ENCODE assay signal across 28 cellular contexts in genomic region chr7:140041626-140042385, GRCh38. TPM values are rescaled to one million over a fixed set of nuclear protein-coding genes. Genes with fewer than 3 reads are reported as not detected.
DNase-seq lines count a peak whose midpoint lies in the region; ATAC-seq and TF ChIP-seq lines count a peak whose summit lies in the region.
"Had no signal": no experiment of that assay in that cellular context is flagged by ENCODE, and none has a peak within 500 bp of the region (broad histone marks: within the 10 kb centered on the region; RNA-seq: fewer than 3 reads in every experiment).

No MANE protein-coding gene starts in this region.

- H3K27ac Mint-ChIP-seq in activated T-helper 1 cell treated with anti-CD3 and anti-CD28 coated beads, Interleukin-12 subunit alpha, Interleukin-12 subunit beta, Interleukin-2, Interleukin-4 antibody, amounts not matched to agents 30 ng/mL and 10 ng/mL and 1 ng/mL, durations not matched to agents 14 hours and 24 hours and 36 hours, result peak overlapping the region; percentile 58
- H3K27ac Mint-ChIP-seq: activated CD4-positive, alpha-beta T cell treated with anti-CD3 and anti-CD28 coated beads for 36 hours; brain; naive thymus-derived CD8-positive, alpha-beta T cell; T-helper 1 cell treated with Interleukin-12 subunit alpha and Interleukin-12 subunit beta and Interleukin-4 antibody, amounts not matched to agents 30 μg/mL and 1 μg/mL, for 36 hours had no signal

- no peaks in the 10 kb centered on the region for H4K20me1 ChIP-seq in GM23248 (ENCODE audit: insufficient read depth)
- H4K20me1 ChIP-seq in fibroblast of lung (ENCODE audit: control insufficient read depth, extremely low read depth, insufficient read depth, low read length), result no peaks in the 10 kb centered on the region

- peaks cover 37% of the 10 kb centered on the region for H3K4me1 Mint-ChIP-seq in activated T-helper 1 cell treated with anti-CD3 and anti-CD28 coated beads, Interleukin-12 subunit alpha, Interleukin-12 subunit beta, Interleukin-2, Interleukin-4 antibody, amounts not matched to agents 30 ng/mL and 10 ng/mL and 1 ng/mL, durations not matched to agents 14 hours and 24 hours and 36 hours (ENCODE audit: low read depth)
- H3K4me1 Mint-ChIP-seq: brain had no signal

- no peaks in the 10 kb centered on the region for H3K9me3 Mint-ChIP-seq in activated T-helper 1 cell treated with anti-CD3 and anti-CD28 coated beads, Interleukin-12 subunit alpha, Interleukin-12 subunit beta, Interleukin-2, Interleukin-4 antibody, amounts not matched to agents 30 ng/mL and 10 ng/mL and 1 ng/mL, durations not matched to agents 14 hours and 24 hours and 36 hours
- H3K9me3 Mint-ChIP-seq: effector memory CD8-positive, alpha-beta T cell; naive thymus-derived CD8-positive, alpha-beta T cell; T-helper 1 cell treated with Interleukin-12 subunit alpha and Interleukin-12 subunit beta and Interleukin-4 antibody, amounts not matched to agents 30 μg/mL and 1 μg/mL, for 36 hours had no signal

- H3K27ac ChIP-seq in ACC112 (ENCODE audit: low read depth, low read length) (peak overlapping the region; percentile 84), GM23248 (no peak overlapping the region), fibroblast of lung (ENCODE audit: insufficient read depth, low read length) (no peak overlapping the region)
- H3K27ac ChIP-seq: colonic mucosa, esophagus muscularis mucosa, left ventricle myocardium inferior, ovary, SJSA1, thoracic aorta had no signal

- 90 to 92% methylated on average over 12 of the region's 12 CpGs for WGBS in GM23248 (ENCODE audit: low coverage in 1 of 2, low lambda C conversion rate in 2 of 2, missing lambda C conversion rate in 2 of 2), 2 experiments

- H3K9me3 ChIP-seq in GM23248 (ENCODE audit: low read depth) (no peaks in the 10 kb centered on the region), fibroblast of lung (ENCODE audit: control insufficient read depth, insufficient read depth, low read depth, low read length) (no peaks in the 10 kb centered on the region)
- H3K9me3 ChIP-seq: colonic mucosa, esophagus muscularis mucosa, left ventricle myocardium inferior, ovary, SJSA1, thoracic aorta had no signal

- no peaks in the 10 kb centered on the region for H3F3A ChIP-seq in GM23248 (ENCODE audit: insufficient read depth)

- no peak for ATAC-seq in GM21528 (IDR thresholded peaks at IDR 0.05; ENCODE audit: low FRiP score, unreplicated experiment)
- ATAC-seq in HG02852 (IDR thresholded peaks at IDR 0.05; ENCODE audit: unreplicated experiment), result no peak
- no peak for ATAC-seq in GM21515 (IDR thresholded peaks at IDR 0.05; ENCODE audit: unreplicated experiment)
- ATAC-seq: activated CD4-positive, alpha-beta T cell treated with anti-CD3 and anti-CD28 coated beads for 36 hours; effector memory CD8-positive, alpha-beta T cell; HCT116; naive thymus-derived CD8-positive, alpha-beta T cell; Panc1 had no signal

- H2AFZ ChIP-seq in ACC112 (ENCODE audit: low read length, unreplicated experiment), result no peak overlapping the region
- no peak overlapping the region for H2AFZ ChIP-seq in GM23248
- H2AFZ ChIP-seq in fibroblast of lung (ENCODE audit: low read length), result no peak overlapping the region

- H3K79me2 ChIP-seq in ACC112 (ENCODE audit: control insufficient read depth, insufficient read depth, low read length, unreplicated experiment) (peaks cover 44% of the 10 kb centered on the region), GM23248 (ENCODE audit: insufficient read depth) (no peaks in the 10 kb centered on the region), fibroblast of lung (ENCODE audit: control insufficient read depth, insufficient read depth, low read length) (no peaks in the 10 kb centered on the region)

- intact Hi-C loops in activated T-helper 1 cell treated with anti-CD3 and anti-CD28 coated beads, Interleukin-12 subunit alpha, Interleukin-12 subunit beta, Interleukin-2, Interleukin-4 antibody, amounts not matched to agents 30 ng/mL and 10 ng/mL and 1 ng/mL, durations not matched to agents 14 hours and 24 hours and 36 hours (cut with micrococcal nuclease), result no loop called here

- in situ Hi-C loops in GM23248 (cut with MboI), result no loop called here

- H3K4me3 Mint-ChIP-seq in activated T-helper 1 cell treated with anti-CD3 and anti-CD28 coated beads, Interleukin-12 subunit alpha, Interleukin-12 subunit beta, Interleukin-2, Interleukin-4 antibody, amounts not matched to agents 30 ng/mL and 10 ng/mL and 1 ng/mL, durations not matched to agents 14 hours and 24 hours and 36 hours, result no peak overlapping the region
- H3K4me3 Mint-ChIP-seq: activated CD4-positive, alpha-beta T cell treated with anti-CD3 and anti-CD28 coated beads for 36 hours; brain; effector memory CD8-positive, alpha-beta T cell; T-helper 1 cell treated with Interleukin-12 subunit alpha and Interleukin-12 subunit beta and Interleukin-4 antibody, amounts not matched to agents 30 μg/mL and 1 μg/mL, for 36 hours had no signal

- H3K36me3 ChIP-seq in ACC112 (ENCODE audit: insufficient read depth, low read length) (peaks cover 40% of the 10 kb centered on the region), GM23248 (ENCODE audit: low read depth) (no peaks in the 10 kb centered on the region), fibroblast of lung (ENCODE audit: control insufficient read depth, insufficient read depth, low read length) (peaks cover 10% of the 10 kb centered on the region)
- H3K36me3 ChIP-seq: colonic mucosa, ovary had no signal

- H3K9me2 ChIP-seq in GM23248 (ENCODE audit: insufficient read depth), result no peaks in the 10 kb centered on the region

- DNase-seq in GM23248 (peak; percentile 20), fibroblast of lung (ENCODE audit: low read depth in 2 of 2) (peak; percentile 50 to 65), SKM-1 treated with dmso at 0.1 percent for 144 hours (lab: John Stamatoyannopoulos, UW; ENCODE audit: unreplicated experiment) (no peak)
- no peak for DNase-seq in activated T-helper 1 cell treated with anti-CD3 and anti-CD28 coated beads, Interleukin-12 subunit alpha, Interleukin-12 subunit beta, Interleukin-2, Interleukin-4 antibody, amounts not matched to agents 30 ng/mL and 10 ng/mL and 1 ng/mL, durations not matched to agents 14 hours and 24 hours and 36 hours (ENCODE audit: low spot score)
- DNase-seq: activated CD4-positive, alpha-beta T cell treated with anti-CD3 and anti-CD28 coated beads for 36 hours; Calu3; colonic mucosa; effector memory CD8-positive, alpha-beta T cell; left ventricle myocardium inferior; midbrain; naive thymus-derived CD8-positive, alpha-beta T cell; NCI-H1105 treated with DMSO at 0.1 percent for 48 hours; NCI-H2081 treated with DMSO at 0.1 percent for 48 hours; NCI-H446 treated with DMSO at 0.1 percent for 48 hours; ovary; stimulated activated CD4-positive, alpha-beta T cell treated with anti-CD3 and anti-CD28 coated beads, Interleukin-4, amount 100 ng/mL, for 24 hours; stimulated activated naive CD4-positive, alpha-beta T cell had no signal

- no peak overlapping the region for H3K9ac ChIP-seq in GM23248
- no peak overlapping the region for H3K9ac ChIP-seq in fibroblast of lung (ENCODE audit: insufficient read depth, low read length)

- TF ChIP-seq CTCF in fibroblast of lung (conservative IDR thresholded peaks at IDR 0.05 in 1 of 2, IDR thresholded peaks at IDR 0.05 in 1 of 2; ENCODE audit: low read depth in 1 of 2, low read length in 2 of 2), result no peak

- H3K4me1 ChIP-seq in ACC112 (ENCODE audit: control insufficient read depth, insufficient read depth, low read length, unreplicated experiment), result peaks cover 29% of the 10 kb centered on the region
- no peaks in the 10 kb centered on the region for H3K4me1 ChIP-seq in GM23248 (ENCODE audit: insufficient read depth)
- no peaks in the 10 kb centered on the region for H3K4me1 ChIP-seq in fibroblast of lung (ENCODE audit: control insufficient read depth, extremely low read depth, insufficient read depth, low read length)
- H3K4me1 ChIP-seq: colonic mucosa had no signal

- H3K4me2 ChIP-seq in GM23248 (ENCODE audit: unreplicated experiment) (no peak overlapping the region), fibroblast of lung (ENCODE audit: extremely low read depth, insufficient read depth, low read length) (no peak overlapping the region)

- no peaks in the 10 kb centered on the region for H3K27me3 Mint-ChIP-seq in activated T-helper 1 cell treated with anti-CD3 and anti-CD28 coated beads, Interleukin-12 subunit alpha, Interleukin-12 subunit beta, Interleukin-2, Interleukin-4 antibody, amounts not matched to agents 30 ng/mL and 10 ng/mL and 1 ng/mL, durations not matched to agents 14 hours and 24 hours and 36 hours (ENCODE audit: insufficient read depth)
- H3K27me3 Mint-ChIP-seq: activated CD4-positive, alpha-beta T cell treated with anti-CD3 and anti-CD28 coated beads for 36 hours; effector memory CD8-positive, alpha-beta T cell; naive thymus-derived CD8-positive, alpha-beta T cell had no signal

- no peaks in the 10 kb centered on the region for H3K27me3 ChIP-seq in ACC112 (ENCODE audit: insufficient read depth, low read length)
- H3K27me3 ChIP-seq in GM23248 (replicated peaks; ENCODE audit: insufficient read depth), result no peaks in the 10 kb centered on the region
- H3K27me3 ChIP-seq in fibroblast of lung (ENCODE audit: control insufficient read depth, insufficient read depth, low read length), result no peaks in the 10 kb centered on the region
- H3K27me3 ChIP-seq: colonic mucosa, esophagus muscularis mucosa, ovary, SJSA1 had no signal

- H3K36me3 Mint-ChIP-seq in activated T-helper 1 cell treated with anti-CD3 and anti-CD28 coated beads, Interleukin-12 subunit alpha, Interleukin-12 subunit beta, Interleukin-2, Interleukin-4 antibody, amounts not matched to agents 30 ng/mL and 10 ng/mL and 1 ng/mL, durations not matched to agents 14 hours and 24 hours and 36 hours (ENCODE audit: low read depth), result peaks cover 66% of the 10 kb centered on the region
- H3K36me3 Mint-ChIP-seq: brain had no signal

- peak overlapping the region; percentile 53; the same call in 1 of the 2 replicates for H3K4me3 ChIP-seq in ACC112 (ENCODE audit: low read depth, low read length)
- no peak overlapping the region for H3K4me3 ChIP-seq in GM23248
- no peak overlapping the region for H3K4me3 ChIP-seq in fibroblast of lung (replicated peaks in 1 of 4; ENCODE audit: control extremely low read depth in 1 of 4, insufficient read depth in 1 of 4, low read depth in 3 of 4, low read length in 4 of 4)
- H3K4me3 ChIP-seq: colonic mucosa, esophagus muscularis mucosa, left ventricle myocardium inferior, ovary, SJSA1, thoracic aorta had no signal

RNA-seq across cellular contexts. Expression of gene PARP12, which starts 20.9 kb away (rescaled TPM):
- total RNA-seq in GM23248 (2014; rRNA removed; shearing (Covaris generic)), result 10.4 and 11.0 TPM in 2 replicates
- polyA plus RNA-seq in GM23248 (2016; fragmentation: Nextera tagmentation; extraction: Ambion mirVana) (4.9 and 5.4 TPM in 2 replicates), fibroblast of lung (16.9 and 19.1 TPM in 2 replicates)
- total RNA-seq in activated T-helper 1 cell treated with anti-CD3 and anti-CD28 coated beads, Interleukin-12 subunit alpha, Interleukin-12 subunit beta, Interleukin-2, Interleukin-4 antibody, amounts not matched to agents 30 ng/mL and 10 ng/mL and 1 ng/mL, durations not matched to agents 14 hours and 24 hours and 36 hours, result 62.0 and 63.7 TPM in 2 replicates
- total RNA-seq in fibroblast of lung, result 23.9 and 24.9 TPM in 2 replicates
- 9.3 and 10.3 TPM in 2 replicates for polyA plus RNA-seq in fibroblast of lung (2012)
- polyA minus RNA-seq in fibroblast of lung (ENCODE audit: low replicate concordance), result 28.2 and 34.1 TPM in 2 replicates

Comparison
In these comparisons a context has a peak if more than half of its experiments do, and no peak if none do; other contexts are left out.
1. DNase-seq: peak in GM23248 (single experiment) and fibroblast of lung (2 of 2); none in activated T-helper 1 cell treated with anti-CD3 and anti-CD28 coated beads, Interleukin-12 subunit alpha, Interleukin-12 subunit beta, Interleukin-2, Interleukin-4 antibody, amounts not matched to agents 30 ng/mL and 10 ng/mL and 1 ng/mL, durations not matched to agents 14 hours and 24 hours and 36 hours (single experiment) and SKM-1 treated with dmso at 0.1 percent for 144 hours (single experiment).